30 cellular contexts compared by ENCODE assay signal in genomic region chr20:44841955-44842354, GRCh38. TPM values are rescaled to one million over a fixed set of nuclear protein-coding genes. Genes with fewer than 3 reads are reported as not detected.
"Had no signal": no experiment of that assay in that cellular context is flagged by ENCODE, and none has a peak within 500 bp of the region (broad histone marks: within the 10 kb centered on the region; RNA-seq: fewer than 3 reads in every experiment).

No MANE protein-coding gene starts in this region.

- H3K27ac Mint-ChIP-seq: dendritic cell treated with granulocyte-macrophage colony-stimulating factor and Interleukin-4, amounts not matched to agents 40 ng/mL and 50 ng/mL, for 4 days; mesothelial cell of epicardium; naive B cell had no signal

- H3K4me1 Mint-ChIP-seq: mesothelial cell of epicardium, naive B cell had no signal

- H3K27ac ChIP-seq: colonic mucosa, epithelial cell of prostate, gastrocnemius medialis, heart right ventricle, left lung, lower lobe of right lung had no signal

- FAIRE-seq: endometrium, islet of Langerhans, keratinocyte had no signal

- H3K27me3 ChIP-seq: colonic mucosa had no signal

- H3K36me3 Mint-ChIP-seq: mesothelial cell of epicardium had no signal

- H3K36me3 ChIP-seq: colonic mucosa, gastrocnemius medialis, heart right ventricle, left lung, lower lobe of right lung had no signal

- H3K4me1 ChIP-seq: colonic mucosa, gastrocnemius medialis, heart right ventricle, left lung, lower lobe of right lung had no signal

- H3K9me3 Mint-ChIP-seq: dendritic cell treated with granulocyte-macrophage colony-stimulating factor and Interleukin-4, amounts not matched to agents 40 ng/mL and 50 ng/mL, for 4 days had no signal

- H3K4me3 ChIP-seq: colonic mucosa, gastrocnemius medialis, heart right ventricle, left lung, lower lobe of right lung, mucosa of descending colon had no signal

- DNase-seq: colonic mucosa; cortex of kidney; effector CD4-positive, alpha-beta T cell; effector memory CD4-positive, alpha-beta T cell; erythroblast; foreskin fibroblast; foreskin melanocyte; gastrocnemius medialis; glutamatergic neuron; head of caudate nucleus; heart right ventricle; hippocampal formation; left cardiac atrium; left lung; left ventricle myocardium superior; lower lobe of right lung; mesenchymal stem cell; mucosa of descending colon; naive B cell had no signal

- H3K9me3 ChIP-seq: colonic mucosa, gastrocnemius medialis, left lung, lower lobe of right lung, mucosa of descending colon had no signal

- H3K4me3 Mint-ChIP-seq: dendritic cell treated with granulocyte-macrophage colony-stimulating factor and Interleukin-4, amounts not matched to agents 40 ng/mL and 50 ng/mL, for 4 days; mesothelial cell of epicardium had no signal

RNA-seq across cellular contexts. Expression of gene RIMS4, which starts 31.6 kb away (rescaled TPM):
- total RNA-seq: dermis microvascular lymphatic vessel endothelial cell, glomerular endothelial cell, kidney epithelial cell, lung microvascular endothelial cell, myocyte had no signal
